In the genomic region with DNA sequence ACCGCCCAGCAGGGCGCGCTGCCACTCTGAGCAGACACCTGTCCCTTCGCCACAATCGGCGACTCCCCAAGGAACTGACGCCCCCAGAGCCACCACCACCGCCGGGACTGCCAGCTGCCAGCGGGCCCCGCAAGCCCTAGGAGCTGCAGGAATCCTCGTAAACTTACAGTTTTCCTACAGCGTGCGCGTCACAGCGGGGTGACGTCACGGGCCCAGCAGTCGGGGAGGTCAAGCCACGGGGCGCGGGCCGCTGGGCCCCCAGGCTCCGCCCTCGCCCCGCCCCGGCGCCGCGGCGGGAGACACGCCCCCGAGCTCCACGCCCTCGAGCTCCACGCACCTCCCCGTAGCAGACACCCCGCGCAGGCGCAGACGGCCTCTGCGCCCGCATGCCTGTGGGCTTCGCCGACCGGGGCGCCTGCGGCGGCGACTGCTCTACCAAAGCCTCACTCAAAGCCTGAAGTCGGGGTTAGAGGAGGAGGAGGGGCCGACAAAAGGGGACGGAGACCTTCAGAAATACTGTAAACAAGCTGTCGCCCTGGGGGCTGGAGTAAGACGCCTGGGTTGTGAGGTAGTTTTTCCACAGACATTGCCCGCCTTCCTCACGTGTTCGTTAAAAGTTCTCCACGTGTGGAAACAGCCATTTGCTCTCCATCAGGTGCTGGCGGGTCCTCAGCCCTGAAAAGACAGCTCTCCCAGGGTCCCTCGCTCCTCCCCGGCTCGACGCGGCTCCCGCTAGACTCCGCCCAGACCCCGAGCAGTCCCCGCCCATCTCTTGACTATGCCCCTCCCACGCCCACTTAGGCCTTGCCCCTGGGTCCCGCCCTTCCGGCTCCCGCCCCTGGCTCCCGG, we compare ENCODE assay signal across 8 cellular contexts. TPM values are rescaled to one million over a fixed set of nuclear protein-coding genes. Genes with fewer than 3 reads are reported as not detected.
DNase-seq lines count a peak whose midpoint lies in the region; ATAC-seq and TF ChIP-seq lines count a peak whose summit lies in the region.

A gene with protein sequence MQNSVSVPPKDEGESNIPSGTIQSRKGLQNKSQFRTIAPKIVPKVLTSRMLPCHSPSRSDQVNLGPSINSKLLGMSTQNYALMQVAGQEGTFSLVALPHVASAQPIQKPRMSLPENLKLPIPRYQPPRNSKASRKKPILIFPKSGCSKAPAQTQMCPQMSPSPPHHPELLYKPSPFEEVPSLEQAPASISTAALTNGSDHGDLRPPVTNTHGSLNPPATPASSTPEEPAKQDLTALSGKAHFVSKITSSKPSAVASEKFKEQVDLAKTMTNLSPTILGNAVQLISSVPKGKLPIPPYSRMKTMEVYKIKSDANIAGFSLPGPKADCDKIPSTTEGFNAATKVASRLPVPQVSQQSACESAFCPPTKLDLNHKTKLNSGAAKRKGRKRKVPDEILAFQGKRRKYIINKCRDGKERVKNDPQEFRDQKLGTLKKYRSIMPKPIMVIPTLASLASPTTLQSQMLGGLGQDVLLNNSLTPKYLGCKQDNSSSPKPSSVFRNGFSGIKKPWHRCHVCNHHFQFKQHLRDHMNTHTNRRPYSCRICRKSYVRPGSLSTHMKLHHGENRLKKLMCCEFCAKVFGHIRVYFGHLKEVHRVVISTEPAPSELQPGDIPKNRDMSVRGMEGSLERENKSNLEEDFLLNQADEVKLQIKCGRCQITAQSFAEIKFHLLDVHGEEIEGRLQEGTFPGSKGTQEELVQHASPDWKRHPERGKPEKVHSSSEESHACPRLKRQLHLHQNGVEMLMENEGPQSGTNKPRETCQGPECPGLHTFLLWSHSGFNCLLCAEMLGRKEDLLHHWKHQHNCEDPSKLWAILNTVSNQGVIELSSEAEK (minus strand): TSS at position 200 of the 849 bp plus-strand sequence. CDS start 154,831 bp downstream, outside the sequence.

- ATAC-seq in GM19351 (IDR thresholded peaks at IDR 0.05; ENCODE audit: unreplicated experiment), result peak; percentile 82
- peak; percentile 81 for ATAC-seq in HG03520 (IDR thresholded peaks at IDR 0.05; ENCODE audit: unreplicated experiment)
- peak; percentile 92 to 96 (median 94) for ATAC-seq in right lobe of liver

- H3K9me3 ChIP-seq in right lobe of liver, result no peaks in the 10 kb centered on the region

- H3K9me3 Mint-ChIP-seq in dendritic cell treated with granulocyte-macrophage colony-stimulating factor and Interleukin-4, amounts not matched to agents 40 ng/mL and 50 ng/mL, for 4 days, result no peaks in the 10 kb centered on the region

- TF ChIP-seq CTCF in right lobe of liver (IDR thresholded peaks at IDR 0.05), result peak; percentile 12 to 77 (median 72)

- no peaks in the 10 kb centered on the region for H3K36me3 Mint-ChIP-seq in dendritic cell treated with granulocyte-macrophage colony-stimulating factor and Interleukin-4, amounts not matched to agents 40 ng/mL and 50 ng/mL, for 4 days (ENCODE audit: low read depth)

- WGBS in right lobe of liver (ENCODE audit: insufficient coverage, low coverage, low lambda C conversion rate, missing lambda C conversion rate), result 0% methylated on average over 1 of the region's 74 CpGs

- intact Hi-C loops in dendritic cell treated with granulocyte-macrophage colony-stimulating factor and Interleukin-4, amounts not matched to agents 40 ng/mL and 50 ng/mL, for 4 days (cut with micrococcal nuclease), result loop anchor here (1.0 kb wide), 1 partner anchor 33 kb away; no protein-coding TSS in a partner anchor
- intact Hi-C loops in right lobe of liver (cut with DNase I), result no loop called here

- peak within 1 kb of the TSS; percentile 53 to 65 (median 64) for H3K4me3 ChIP-seq in right lobe of liver

- H3K27me3 ChIP-seq in right lobe of liver, result no peaks in the 10 kb centered on the region

- DNase-seq in CD1c-positive myeloid dendritic cell (ENCODE audit: extremely low spot score) (peak; percentile 98), NCI-H69 (lab: John Stamatoyannopoulos, UW) (peak; percentile 32), right lobe of liver (peak; percentile 98)
- DNase-seq in activated CD4-positive, alpha-beta T cell treated with anti-CD3 and anti-CD28 coated beads, Interleukin-2, amount 50 U/mL, for 24 hours (ENCODE audit: low read depth in 1 of 2, low spot score in 1 of 2), result peak; percentile 94 to 97
- DNase-seq in stimulated activated CD4-positive, alpha-beta T cell treated with anti-CD3 and anti-CD28 coated beads, Interleukin-4, amount 100 ng/mL, for 24 hours, result peak; percentile 95

- H3K4me1 Mint-ChIP-seq in dendritic cell treated with granulocyte-macrophage colony-stimulating factor and Interleukin-4, amounts not matched to agents 40 ng/mL and 50 ng/mL, for 4 days (ENCODE audit: low read depth), result peaks cover 48% of the 10 kb centered on the region

- peak within 1 kb of the TSS; percentile 93 for H3K27ac Mint-ChIP-seq in dendritic cell treated with granulocyte-macrophage colony-stimulating factor and Interleukin-4, amounts not matched to agents 40 ng/mL and 50 ng/mL, for 4 days

- peak; percentile 90 for TF ChIP-seq POLR2A in right lobe of liver (IDR thresholded peaks at IDR 0.05)

- H3K4me3 Mint-ChIP-seq in dendritic cell treated with granulocyte-macrophage colony-stimulating factor and Interleukin-4, amounts not matched to agents 40 ng/mL and 50 ng/mL, for 4 days, result peak within 1 kb of the TSS; percentile 90

- peak within 1 kb of the TSS; percentile 98 to 99 (median 98) for H3K27ac ChIP-seq in right lobe of liver

- no peaks in the 10 kb centered on the region for H3K27me3 Mint-ChIP-seq in dendritic cell treated with granulocyte-macrophage colony-stimulating factor and Interleukin-4, amounts not matched to agents 40 ng/mL and 50 ng/mL, for 4 days

- H3K36me3 ChIP-seq in right lobe of liver, result no peaks in the 10 kb centered on the region

- H3K4me1 ChIP-seq in right lobe of liver, result peaks cover 0 to 9% (median 0%) of the 10 kb centered on the region in 4 donors

RNA-seq across cellular contexts. Expression of the gene that starts here (rescaled TPM):
- total RNA-seq in right lobe of liver, result 1 to 10 TPM; 2.5 to 5.2 (median 3.3) TPM

Comparison
In these comparisons a context has a peak if more than half of its experiments do, and no peak if none do; other contexts are left out.
1. Peak in every context shown above with its lines: DNase-seq, ATAC-seq, H3K4me3 ChIP-seq and H3K27ac ChIP-seq.
2. DNase-seq: peak in every context shown above with its lines; median percentile 98 in CD1c-positive myeloid dendritic cell; 98 in right lobe of liver; 96 in activated CD4-positive, alpha-beta T cell treated with anti-CD3 and anti-CD28 coated beads, Interleukin-2, amount 50 U/mL, for 24 hours; 95 in stimulated activated CD4-positive, alpha-beta T cell treated with anti-CD3 and anti-CD28 coated beads, Interleukin-4, amount 100 ng/mL, for 24 hours; 32 in NCI-H69.